In genomic region chr5:179858586-179859427, GRCh38 we compare ENCODE assay signal across 8 cellular contexts. TPM values are rescaled to one million over a fixed set of nuclear protein-coding genes. Genes with fewer than 3 reads are reported as not detected.
DNase-seq lines count a peak whose midpoint lies in the region; ATAC-seq, FAIRE-seq and TF ChIP-seq lines count a peak whose summit lies in the region.

MRNIP (minus strand) TSS chr5:179858817; CDS start chr5:179858796, 21 bp downstream.

- intact Hi-C loops in dendritic cell treated with granulocyte-macrophage colony-stimulating factor and Interleukin-4, amounts not matched to agents 40 ng/mL and 50 ng/mL, for 4 days (cut with micrococcal nuclease): loop anchor here (5.0 kb wide), 1 partner anchor 48 kb away; the partner anchor contains the start of gene TBC1D9B
- intact Hi-C loops in left lung (cut with DNase I): no loop called here

- H3K9me3 ChIP-seq in BLaER1 (peaks cover 12% of the 10 kb centered on the region; the same call in 1 of the 2 replicates), left lung (peaks cover 0 to 5% of the 10 kb centered on the region in 2 donors)

- peak within 1 kb of the TSS; percentile 91 for H3K27ac Mint-ChIP-seq in dendritic cell treated with granulocyte-macrophage colony-stimulating factor and Interleukin-4, amounts not matched to agents 40 ng/mL and 50 ng/mL, for 4 days

- H3K36me3 Mint-ChIP-seq in dendritic cell treated with granulocyte-macrophage colony-stimulating factor and Interleukin-4, amounts not matched to agents 40 ng/mL and 50 ng/mL, for 4 days (ENCODE audit: low read depth): peaks cover 41% of the 10 kb centered on the region

- H3K4me1 ChIP-seq in BLaER1 (peaks cover 29% of the 10 kb centered on the region), left lung (peaks cover 6 to 13% of the 10 kb centered on the region in 2 donors)

- peaks cover 22% of the 10 kb centered on the region; the same call in 1 of the 2 replicates for H4K20me1 ChIP-seq in BLaER1

- H3K4me2 ChIP-seq in BLaER1: peak within 1 kb of the TSS; percentile 96

- H3K9ac ChIP-seq in BLaER1: peak within 1 kb of the TSS; percentile 84

- H3K4me3 Mint-ChIP-seq in dendritic cell treated with granulocyte-macrophage colony-stimulating factor and Interleukin-4, amounts not matched to agents 40 ng/mL and 50 ng/mL, for 4 days: peak within 1 kb of the TSS; percentile 99

- peak; percentile 89 for FAIRE-seq in GM19239 (lab: Jason Lieb, UNC)

- H3K27me3 ChIP-seq in BLaER1 (no peaks in the 10 kb centered on the region), left lung (no peaks in the 10 kb centered on the region)

- peaks cover 30% of the 10 kb centered on the region for H3K4me1 Mint-ChIP-seq in dendritic cell treated with granulocyte-macrophage colony-stimulating factor and Interleukin-4, amounts not matched to agents 40 ng/mL and 50 ng/mL, for 4 days (ENCODE audit: low read depth)

- DNase-seq in GM19239 (ENCODE audit: insufficient read length, low spot score) (peak; percentile 94), NCI-H526 treated with DMSO at 0.1 percent for 48 hours (lab: John Stamatoyannopoulos, UW) (peak; percentile 84), left lung (peak; percentile 97 to 100)
- DNase-seq in activated CD4-positive, alpha-beta T cell treated with anti-CD3 and anti-CD28 coated beads, Interleukin-2, amount 50 U/mL, for 24 hours (ENCODE audit: low read depth in 1 of 2, low spot score in 1 of 2): peak; percentile 75 to 85
- peak; percentile 88 to 90 for DNase-seq in stimulated activated CD4-positive, alpha-beta T cell treated with anti-CD3 and anti-CD28 coated beads, Interleukin-2, amount 100 ng/mL, for 48 hours

- H3K36me3 ChIP-seq in BLaER1: peaks cover 25% of the 10 kb centered on the region
- peaks cover 0 to 19% of the 10 kb centered on the region in 2 donors for H3K36me3 ChIP-seq in left lung

- no peaks in the 10 kb centered on the region for H3K9me3 Mint-ChIP-seq in dendritic cell treated with granulocyte-macrophage colony-stimulating factor and Interleukin-4, amounts not matched to agents 40 ng/mL and 50 ng/mL, for 4 days

- no peaks in the 10 kb centered on the region for H3K27me3 Mint-ChIP-seq in dendritic cell treated with granulocyte-macrophage colony-stimulating factor and Interleukin-4, amounts not matched to agents 40 ng/mL and 50 ng/mL, for 4 days

- ATAC-seq in HG03457 (IDR thresholded peaks at IDR 0.05; ENCODE audit: unreplicated experiment) (peak; percentile 93), left lung (peak; percentile 99)

- H3K27ac ChIP-seq in BLaER1: peak within 1 kb of the TSS; percentile 70
- peak within 1 kb of the TSS; percentile 81 to 89 for H3K27ac ChIP-seq in left lung

- no peak for TF ChIP-seq CTCF in left lung (IDR thresholded peaks at IDR 0.05)

- H3K4me3 ChIP-seq in BLaER1 (peak within 1 kb of the TSS; percentile 95), left lung (peak within 1 kb of the TSS; percentile 71 to 96)

RNA-seq across cellular contexts. Expression of gene MRNIP, which starts in this region (rescaled TPM):
- 10 to 100 TPM; 16.9 to 18.2 TPM for total RNA-seq in left lung

Comparison
In these comparisons a context has a peak if more than half of its experiments do, and no peak if none do; other contexts are left out.
1. Peak in every context shown above with its lines: DNase-seq, ATAC-seq, H3K4me3 ChIP-seq and H3K27ac ChIP-seq.